ENCODE assay signal across 8 cellular contexts in the genomic region with DNA sequence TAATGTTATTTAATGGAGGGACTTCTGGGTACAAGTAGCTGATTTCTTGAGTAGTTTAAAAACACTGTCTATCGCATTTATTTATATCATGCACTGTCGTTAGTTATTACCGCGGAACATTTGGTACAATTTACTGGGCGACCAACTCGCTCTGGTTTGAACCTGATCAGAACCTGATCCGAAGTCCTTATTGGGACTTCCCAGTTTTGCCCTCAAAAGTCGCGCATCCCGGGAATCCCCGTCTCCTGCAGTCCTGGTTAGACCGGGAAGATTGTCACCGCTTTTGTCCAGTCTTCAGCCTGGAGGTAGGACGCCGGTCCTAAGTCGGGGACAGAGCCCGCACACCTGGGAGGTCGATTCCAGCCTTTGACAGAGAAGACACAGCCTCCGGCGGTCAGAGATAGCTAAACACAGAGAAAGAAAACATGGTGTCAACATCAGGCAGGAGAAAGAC. TPM values are rescaled to one million over a fixed set of nuclear protein-coding genes. Genes with fewer than 3 reads are reported as not detected.
A peak's percentile ranks its signal among the peaks of the same experiment; 100 is the strongest.
DNase-seq lines count a peak whose midpoint lies in the region; ATAC-seq, FAIRE-seq and TF ChIP-seq lines count a peak whose summit lies in the region.

No MANE protein-coding gene starts in this region.

- FAIRE-seq in H54 (lab: Jason Lieb, UNC): no peak

- DNase-seq in Right ventricle myocardium inferior (ENCODE audit: missing footprints): no peak
- DNase-seq in cardiac septum (ENCODE audit: low spot score): no peak
- peak; percentile 43 for DNase-seq in NCI-H748 (lab: John Stamatoyannopoulos, UW; ENCODE audit: unreplicated experiment)
- DNase-seq in ascending aorta (ENCODE audit: low spot score in 2 of 2): no peak
- DNase-seq in sigmoid colon: no peak
- DNase-seq in H54 (ENCODE audit: insufficient read length, low spot score): no peak

- intact Hi-C loops in Right ventricle myocardium inferior (cut with DNase I): loop anchor here (1.0 kb wide), 1 partner anchor 34 kb away; no protein-coding TSS in a partner anchor
- intact Hi-C loops in cardiac septum (cut with DNase I): loop anchor here (1.0 kb wide), 1 partner anchor 34 kb away; no protein-coding TSS in a partner anchor
- intact Hi-C loops in ascending aorta (cut with DNase I): loop anchor here (1.0 to 10.0 kb wide), 3 partner anchors 35 to 1118 kb away; a partner anchor contains a TSS
- intact Hi-C loops in sigmoid colon (cut with DNase I): loop anchor here (2.0 to 10.0 kb wide), 4 partner anchors 34 to 348 kb away; a partner anchor contains a TSS

- H3K27ac ChIP-seq in ascending aorta: peak overlapping the region; percentile 80 to 93
- H3K27ac ChIP-seq in iPS-18a (ENCODE audit: low read length): no peak overlapping the region
- peak overlapping the region; percentile 79 to 93 (median 91) for H3K27ac ChIP-seq in sigmoid colon

- ATAC-seq in Right ventricle myocardium inferior (peak; percentile 3), GM18502 (IDR thresholded peaks at IDR 0.05; ENCODE audit: poor library complexity, unreplicated experiment) (no peak)

- no peak for TF ChIP-seq EP300 in sigmoid colon (IDR thresholded peaks at IDR 0.05)

- H3K36me3 ChIP-seq in ascending aorta (peaks cover 0 to 19% of the 10 kb centered on the region in 2 donors), iPS-18a (ENCODE audit: control insufficient read depth, low read depth, low read length) (no peaks in the 10 kb centered on the region), sigmoid colon (peaks cover 0 to 21% (median 0%) of the 10 kb centered on the region in 4 donors)

- H3K27me3 ChIP-seq in ascending aorta: no peaks in the 10 kb centered on the region
- peaks cover 11% of the 10 kb centered on the region for H3K27me3 ChIP-seq in iPS-18a (ENCODE audit: control insufficient read depth, insufficient read depth, low read length)
- no peaks in the 10 kb centered on the region for H3K27me3 ChIP-seq in sigmoid colon

- WGBS in sigmoid colon, 2 donors: 1 to 2% methylated on average over 20 of the region's 20 CpGs

- H3K9me3 ChIP-seq in ascending aorta (no peaks in the 10 kb centered on the region), iPS-18a (ENCODE audit: control insufficient read depth, low read depth, low read length) (no peaks in the 10 kb centered on the region), sigmoid colon (no peaks in the 10 kb centered on the region)

- H3K4me1 ChIP-seq in ascending aorta: peaks cover 0 to 9% of the 10 kb centered on the region in 2 donors
- H3K4me1 ChIP-seq in iPS-18a (ENCODE audit: control insufficient read depth, low read depth, low read length): peaks cover 9% of the 10 kb centered on the region
- H3K4me1 ChIP-seq in sigmoid colon: peaks cover 0 to 27% (median 12%) of the 10 kb centered on the region in 4 donors

- TF ChIP-seq CTCF in ascending aorta (IDR thresholded peaks at IDR 0.05) (no peak), sigmoid colon (IDR thresholded peaks at IDR 0.05) (no peak)

- H3K9ac ChIP-seq in iPS-18a (ENCODE audit: low read length): peak overlapping the region; percentile 86

- H3K4me3 ChIP-seq in ascending aorta: peak overlapping the region; percentile 68 to 75
- H3K4me3 ChIP-seq in iPS-18a (ENCODE audit: low read length): peak overlapping the region; percentile 99
- peak overlapping the region; percentile 52 to 80 (median 77) for H3K4me3 ChIP-seq in sigmoid colon

- TF ChIP-seq POLR2A in sigmoid colon (IDR thresholded peaks at IDR 0.05) (no peak), H54 (IDR thresholded peaks at IDR 0.05; ENCODE audit: low read depth, low read length) (no peak)

RNA-seq across cellular contexts. Expression of a gene that starts 0.7 kb away (rescaled TPM):
- total RNA-seq in Right ventricle myocardium inferior (17.6 TPM), cardiac septum (13.4 TPM), ascending aorta (2.0 TPM), sigmoid colon (10 to 100 TPM; 14.0 to 29.3 (median 27.0) TPM)
- 10 to 100 TPM in 1 of 3 donors, 1 to 10 TPM in 2; 7.8 to 11.9 (median 9.2) TPM for polyA plus RNA-seq in sigmoid colon

RNA-seq across cellular contexts. Expression of a gene that starts 34.4 kb away (rescaled TPM):
- total RNA-seq in Right ventricle myocardium inferior: 29.3 TPM
- total RNA-seq in cardiac septum: 35.1 TPM
- total RNA-seq in ascending aorta: 102 TPM
- 10 to 100 TPM; 60.0 to 96.0 (median 86.0) TPM for total RNA-seq in sigmoid colon
- polyA plus RNA-seq in sigmoid colon: 10 to 100 TPM; 21.5 to 43.0 (median 31.8) TPM

RNA-seq across cellular contexts. Expression of a gene that starts 44.3 kb away (rescaled TPM):
- total RNA-seq in Right ventricle myocardium inferior (not detected), cardiac septum (not detected), ascending aorta (not detected), sigmoid colon (not detected)
- under 1 TPM in 1 of 3 donors, not detected in 2; 0.10 TPM for polyA plus RNA-seq in sigmoid colon
